ENCODE assay signal across 15 cellular contexts in genomic region chr11:106424111-106424510, GRCh38.
DNase-seq lines count a peak whose midpoint lies in the region; FAIRE-seq and TF ChIP-seq lines count a peak whose summit lies in the region.
"Had no signal": no experiment of that assay in that cellular context is flagged by ENCODE, and none has a peak within 500 bp of the region (broad histone marks: within the 10 kb centered on the region; RNA-seq: fewer than 3 reads in every experiment).

No MANE protein-coding gene starts in this region.

- FAIRE-seq in D721Med (lab: Jason Lieb, UNC): no peak
- FAIRE-seq: GM12892 had no signal

- H3K27ac Mint-ChIP-seq in type B pancreatic cell: no peak overlapping the region
- H3K27ac Mint-ChIP-seq: activated CD4-positive, alpha-beta memory T cell treated with anti-CD3 and anti-CD28 coated beads, Interleukin-2, amount 10 ng/mL, durations not matched to agents 7 days and 5 days; activated naive CD8-positive, alpha-beta T cell; naive thymus-derived CD8-positive, alpha-beta T cell had no signal

- no peaks in the 10 kb centered on the region for H3K27me3 Mint-ChIP-seq in type B pancreatic cell
- H3K27me3 Mint-ChIP-seq: activated CD4-positive, alpha-beta memory T cell treated with anti-CD3 and anti-CD28 coated beads, Interleukin-2, amount 10 ng/mL, durations not matched to agents 7 days and 5 days; activated naive CD8-positive, alpha-beta T cell; naive thymus-derived CD8-positive, alpha-beta T cell had no signal

- no peaks in the 10 kb centered on the region for H3K36me3 Mint-ChIP-seq in type B pancreatic cell
- H3K36me3 Mint-ChIP-seq: activated naive CD8-positive, alpha-beta T cell; naive thymus-derived CD8-positive, alpha-beta T cell had no signal

- no peaks in the 10 kb centered on the region for H3K4me1 Mint-ChIP-seq in type B pancreatic cell (ENCODE audit: unreplicated experiment)
- H3K4me1 Mint-ChIP-seq: activated CD4-positive, alpha-beta memory T cell treated with anti-CD3 and anti-CD28 coated beads, Interleukin-2, amount 10 ng/mL, durations not matched to agents 7 days and 5 days; naive thymus-derived CD8-positive, alpha-beta T cell had no signal

- H3K4me3 Mint-ChIP-seq in type B pancreatic cell: no peak overlapping the region
- H3K4me3 Mint-ChIP-seq: activated CD4-positive, alpha-beta memory T cell treated with anti-CD3 and anti-CD28 coated beads, Interleukin-2, amount 10 ng/mL, durations not matched to agents 7 days and 5 days; activated naive CD8-positive, alpha-beta T cell; naive thymus-derived CD8-positive, alpha-beta T cell had no signal

- DNase-seq in GM03348 (ENCODE audit: low spot score): peak; percentile 18
- peak; percentile 85 for DNase-seq in RPMI7951 (ENCODE audit: low read depth)
- DNase-seq in epithelial cell of prostate (ENCODE audit: low read depth, low spot score): peak; percentile 29
- peak; percentile 63 for DNase-seq in renal cortical epithelial cell (ENCODE audit: low read depth)
- no peak for DNase-seq in D721Med (ENCODE audit: insufficient read length, low spot score)
- no peak for DNase-seq in type B pancreatic cell (ENCODE audit: extremely low spot score, unreplicated experiment)
- DNase-seq in NOMO-1 treated with DMSO at 0.1 percent for 48 hours (lab: John Stamatoyannopoulos, UW; ENCODE audit: unreplicated experiment): no peak
- DNase-seq in T-helper 1 cell: no peak
- DNase-seq: activated CD4-positive, alpha-beta memory T cell treated with anti-CD3 and anti-CD28 coated beads, Interleukin-2, amount 10 ng/mL, durations not matched to agents 7 days and 5 days; Calu3; naive thymus-derived CD8-positive, alpha-beta T cell; NCI-H526 treated with DMSO at 0.1 percent for 48 hours; stimulated activated CD4-positive, alpha-beta T cell treated with anti-CD3 and anti-CD28 coated beads, Interleukin-12 subunit alpha, Interleukin-12 subunit beta, amount 100 ng/mL, for 4 hours had no signal

- no peaks in the 10 kb centered on the region for H3K9me3 Mint-ChIP-seq in type B pancreatic cell
- H3K9me3 Mint-ChIP-seq: activated CD4-positive, alpha-beta memory T cell treated with anti-CD3 and anti-CD28 coated beads, Interleukin-2, amount 10 ng/mL, durations not matched to agents 7 days and 5 days had no signal

- peak overlapping the region; percentile 4 for H3K27ac ChIP-seq in epithelial cell of prostate

- TF ChIP-seq CTCF in D721Med (IDR thresholded peaks at IDR 0.05; ENCODE audit: insufficient read depth, missing control alignments) (no peak), type B pancreatic cell (conservative IDR thresholded peaks at IDR 0.05) (no peak)

Comparison
In these comparisons a context has a peak if more than half of its experiments do, and no peak if none do; other contexts are left out.
1. DNase-seq: peak in GM03348 (single experiment), RPMI7951 (single experiment), epithelial cell of prostate (single experiment) and renal cortical epithelial cell (single experiment); none in D721Med (single experiment), type B pancreatic cell (single experiment), NOMO-1 treated with DMSO at 0.1 percent for 48 hours (single experiment) and T-helper 1 cell (0 of 5).